ENCODE assay signal across 18 cellular contexts in the genomic region with DNA sequence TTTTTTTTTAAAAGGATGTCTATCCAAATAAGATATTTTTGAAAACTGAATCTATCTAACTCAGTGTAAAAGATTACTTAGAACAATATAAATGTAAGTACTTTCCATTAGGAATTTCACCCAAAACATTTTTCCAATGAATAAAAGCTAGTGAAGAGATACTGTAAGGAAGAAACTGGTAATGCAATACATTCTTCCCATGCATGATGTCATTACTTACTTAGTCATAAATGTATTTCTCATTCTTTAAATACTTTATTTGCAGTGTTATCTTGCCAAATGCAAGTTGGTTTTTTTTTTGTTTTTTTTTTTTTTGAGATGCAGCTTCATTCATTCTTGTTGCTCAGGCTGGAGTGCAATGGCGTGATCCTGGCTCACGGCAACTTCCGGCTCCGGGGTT.
DNase-seq lines count a peak whose midpoint lies in the region; ATAC-seq and TF ChIP-seq lines count a peak whose summit lies in the region.
"Had no signal": no experiment of that assay in that cellular context is flagged by ENCODE, and none has a peak within 500 bp of the region (broad histone marks: within the 10 kb centered on the region; RNA-seq: fewer than 3 reads in every experiment).

No MANE protein-coding gene starts in this region.

- H2AFZ ChIP-seq in GM23248: no peak overlapping the region

- no peak overlapping the region for H3K9ac ChIP-seq in GM23248
- H3K9ac ChIP-seq: KMS-11 had no signal

- H3K9me3 ChIP-seq in GM23248 (ENCODE audit: low read depth): no peaks in the 10 kb centered on the region
- H3K9me3 ChIP-seq: BE2C, MG63 had no signal

- H3F3A ChIP-seq in GM23248 (ENCODE audit: insufficient read depth): no peaks in the 10 kb centered on the region

- no peaks in the 10 kb centered on the region for H3K9me2 ChIP-seq in GM23248 (ENCODE audit: insufficient read depth)

- peak; percentile 35 for DNase-seq in AG20443 (ENCODE audit: low spot score)
- peak; percentile 34 for DNase-seq in GM23248
- peak; percentile 21 for DNase-seq in RKO (ENCODE audit: low spot score)
- DNase-seq in iris pigment epithelial cell (ENCODE audit: low read depth): peak; percentile 56
- no peak for DNase-seq in NCI-H345 treated with DMSO at 0.1 percent for 48 hours (lab: John Stamatoyannopoulos, UW; ENCODE audit: unreplicated experiment)
- DNase-seq in coronary artery (ENCODE audit: low spot score): no peak
- DNase-seq: BE2C; CD8-positive, alpha-beta T cell; DND-41; MG63; NCI-H1092 treated with DMSO at 0.1 percent for 48 hours; NCI-H1694; NCI-H446 treated with DMSO at 0.1 percent for 48 hours; NCI-H82; SIG-M5; SW 1271 had no signal

- whole genome bisulfite sequencing in GM23248 (ENCODE audit: low coverage in 1 of 2, low lambda C conversion rate in 2 of 2, missing lambda C conversion rate in 2 of 2), 2 experiments: 93 to 96% methylated on average over 4 of the region's 4 CpGs

- no peaks in the 10 kb centered on the region for H4K20me1 ChIP-seq in GM23248 (ENCODE audit: insufficient read depth)

- TF ChIP-seq CTCF in coronary artery (IDR thresholded peaks at IDR 0.05): no peak

- H3K4me3 ChIP-seq in GM23248 (no peak overlapping the region), coronary artery (no peak overlapping the region)
- H3K4me3 ChIP-seq: MG63 had no signal

- no peak overlapping the region for H3K4me2 ChIP-seq in GM23248 (ENCODE audit: unreplicated experiment)
- H3K4me2 ChIP-seq: KMS-11 had no signal

- H3K4me1 ChIP-seq in GM23248 (ENCODE audit: insufficient read depth): no peaks in the 10 kb centered on the region

- no peak for ATAC-seq in HG02678 (IDR thresholded peaks at IDR 0.05; ENCODE audit: unreplicated experiment)
- ATAC-seq: CD8-positive, alpha-beta T cell had no signal

- H3K27me3 ChIP-seq in GM23248 (replicated peaks; ENCODE audit: insufficient read depth): no peaks in the 10 kb centered on the region
- H3K27me3 ChIP-seq: BE2C, MG63 had no signal

- in situ Hi-C loops in GM23248 (cut with MboI): no loop called here

- H3K36me3 ChIP-seq in GM23248 (ENCODE audit: low read depth): no peaks in the 10 kb centered on the region
- H3K36me3 ChIP-seq: BE2C, MG63 had no signal

- H3K27ac ChIP-seq in GM23248 (no peak overlapping the region), coronary artery (no peak overlapping the region)
- H3K27ac ChIP-seq: KMS-11 had no signal

- H3K79me2 ChIP-seq in GM23248 (ENCODE audit: insufficient read depth): no peaks in the 10 kb centered on the region

Comparison
In these comparisons a context has a peak if more than half of its experiments do, and no peak if none do; other contexts are left out.
1. DNase-seq: peak in AG20443 (single experiment), GM23248 (single experiment), RKO (single experiment) and iris pigment epithelial cell (single experiment); none in NCI-H345 treated with DMSO at 0.1 percent for 48 hours (single experiment) and coronary artery (single experiment).